15 cellular contexts compared by ENCODE assay signal in the genomic region with DNA sequence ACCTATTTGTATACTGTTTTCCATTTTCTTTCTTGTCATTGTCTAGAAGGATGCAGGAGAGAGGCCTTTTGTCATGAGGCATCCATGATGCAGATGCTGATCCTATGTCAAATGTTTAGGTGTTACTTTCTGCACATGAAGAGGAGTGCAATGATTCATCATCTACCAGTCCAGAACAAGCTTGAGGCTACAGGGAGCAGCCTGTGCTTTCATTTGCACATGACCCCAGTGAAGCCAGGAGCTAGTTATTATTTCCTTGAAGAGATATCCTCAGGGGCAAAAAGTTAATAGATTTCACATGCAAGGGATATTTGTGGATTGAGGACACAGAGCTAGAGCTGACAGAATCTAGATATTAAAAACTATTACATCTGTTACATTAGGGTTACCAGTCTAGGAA.
DNase-seq lines count a peak whose midpoint lies in the region; TF ChIP-seq lines count a peak whose summit lies in the region.
"Had no signal": no experiment of that assay in that cellular context is flagged by ENCODE, and none has a peak within 500 bp of the region (broad histone marks: within the 10 kb centered on the region; RNA-seq: fewer than 3 reads in every experiment).

No MANE protein-coding gene starts in this region.

- DNase-seq in GM04504 (ENCODE audit: low read depth) (peak; percentile 24), RKO (ENCODE audit: low spot score) (peak; percentile 5), esophagus muscularis mucosa (ENCODE audit: extremely low spot score) (no peak), renal cortical epithelial cell (ENCODE audit: low read depth) (peak; percentile 85), GF-D8 (lab: John Stamatoyannopoulos, UW) (no peak), prostate gland (ENCODE audit: low spot score) (no peak), ecto neural progenitor cell (ENCODE audit: low spot score) (no peak)
- DNase-seq: activated naive CD4-positive, alpha-beta T cell treated with anti-CD3 and anti-CD28 coated beads, Interleukin-2, amount 10 ng/mL, durations not matched to agents 7 days and 5 days; COR-L47; erythroblast; Kasumi-1; NCI-H1930; NCI-H748 treated with DMSO at 0.1 percent for 48 hours; SIG-M5; small intestine had no signal

- H3K36me3 ChIP-seq in esophagus muscularis mucosa (no peaks in the 10 kb centered on the region), prostate gland (no peaks in the 10 kb centered on the region)

- TF ChIP-seq POLR2A in esophagus muscularis mucosa (IDR thresholded peaks at IDR 0.05; ENCODE audit: low read depth) = no peak
- no peak for TF ChIP-seq POLR2A in prostate gland (IDR thresholded peaks at IDR 0.05)

- no peak for TF ChIP-seq EP300 in esophagus muscularis mucosa (IDR thresholded peaks at IDR 0.05)

- H3K27me3 ChIP-seq in esophagus muscularis mucosa (no peaks in the 10 kb centered on the region), prostate gland (replicated peaks; ENCODE audit: insufficient read depth) (no peaks in the 10 kb centered on the region)

- no peak overlapping the region for H3K4me3 ChIP-seq in esophagus muscularis mucosa
- H3K4me3 ChIP-seq in prostate gland = no peak overlapping the region

- TF ChIP-seq CTCF in esophagus muscularis mucosa (IDR thresholded peaks at IDR 0.05) (no peak), prostate gland (IDR thresholded peaks at IDR 0.05) (no peak)

- peak overlapping the region in 3 of 4 donors; percentile 24 to 63 (median 57) for H3K27ac ChIP-seq in esophagus muscularis mucosa (replicated peaks in 1 of 4)
- H3K27ac ChIP-seq in prostate gland = no peak overlapping the region

- H3K4me1 ChIP-seq in esophagus muscularis mucosa (peaks cover 22 to 63% (median 40%) of the 10 kb centered on the region in 4 donors), prostate gland (replicated peaks) (no peaks in the 10 kb centered on the region)

- intact Hi-C loops in esophagus muscularis mucosa (cut with DNase I) (no loop called here), prostate gland (cut with DNase I) (no loop called here)

- H3K9me3 ChIP-seq in esophagus muscularis mucosa = no peaks in the 10 kb centered on the region
- no peaks in the 10 kb centered on the region for H3K9me3 ChIP-seq in prostate gland

Comparison
In these comparisons a context has a peak if more than half of its experiments do, and no peak if none do; other contexts are left out.
1. DNase-seq: peak in GM04504 (single experiment), RKO (single experiment) and renal cortical epithelial cell (single experiment); none in esophagus muscularis mucosa (single experiment), GF-D8 (single experiment), prostate gland (single experiment) and ecto neural progenitor cell (single experiment).
2. H3K27ac ChIP-seq: peak in esophagus muscularis mucosa (3 of 4); none in prostate gland (0 of 2).